ENCODE assay signal across 32 cellular contexts in the genomic region with DNA sequence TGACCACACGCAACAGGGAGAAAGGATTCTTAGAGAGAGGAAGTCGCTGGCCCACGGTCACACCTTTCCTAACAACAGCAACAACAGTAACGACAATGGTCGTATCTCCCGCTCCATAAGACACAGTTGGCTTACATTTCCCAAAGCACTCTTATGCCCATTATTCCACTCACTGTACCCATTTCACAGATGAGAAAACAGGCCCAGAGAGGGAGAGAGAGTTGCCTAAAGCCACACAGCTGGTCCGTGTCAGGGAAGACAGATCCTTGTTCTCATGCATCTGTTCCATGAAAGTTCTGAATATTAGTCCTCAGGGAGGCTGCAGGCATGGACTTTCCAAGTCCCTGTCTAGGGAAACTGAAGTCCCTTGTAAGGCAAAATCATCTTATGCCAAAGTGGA. TPM values are rescaled to one million over a fixed set of nuclear protein-coding genes. Genes with fewer than 3 reads are reported as not detected.
"Had no signal": no experiment of that assay in that cellular context is flagged by ENCODE, and none has a peak within 500 bp of the region (broad histone marks: within the 10 kb centered on the region; RNA-seq: fewer than 3 reads in every experiment).

No MANE protein-coding gene starts in this region.

- H3K36me3 Mint-ChIP-seq: activated naive CD8-positive, alpha-beta T cell treated with anti-CD3 and anti-CD28 coated beads for 36 hours had no signal

- H3K4me2 ChIP-seq: PC-9 had no signal

- ATAC-seq: activated CD8-positive, alpha-beta T cell treated with anti-CD3 and anti-CD28 coated beads for 36 hours; activated T-helper 17 cell treated with anti-CD3 and anti-CD28 coated beads, Interleukin-2, amount 50 U/mL, for 72 hours; Right ventricle myocardium inferior had no signal

- DNase-seq: activated CD4-positive, alpha-beta T cell treated with anti-CD3 and anti-CD28 coated beads, Interleukin-2, amount 10 ng/mL, durations not matched to agents 24 days and 14 days; activated CD4-positive, alpha-beta T cell treated with anti-CD3 and anti-CD28 coated beads, Interleukin-2, amount 50 U/mL, for 4 hours; activated naive CD4-positive, alpha-beta T cell; activated naive CD4-positive, alpha-beta T cell treated with anti-CD3 and anti-CD28 coated beads, Interleukin-2, amount 50 U/mL, for 16 hours; activated naive CD8-positive, alpha-beta T cell treated with anti-CD3 and anti-CD28 coated beads for 36 hours; activated T-cell treated with anti-CD3 and anti-CD28 coated beads, Interleukin-2, amount 50 U/mL, for 1 hour; amniotic stem cell; aorta; brain microvascular endothelial cell; NCI-H1092 treated with DMSO at 0.1 percent for 48 hours; NCI-H146; NCI-H187; NCI-H2107; NCI-H2171; NCI-H510A; NCI-H526; NCI-H748 treated with DMSO at 0.1 percent for 48 hours; NK-92 treated with Interleukin-12 subunit alpha and Interleukin-12 subunit beta, amount 100 ng/mL, for 24 hours; PC-9; SIG-M5; SW 1271; T1000 had no signal

- H3K27ac ChIP-seq: brain microvascular endothelial cell, PC-9, RWPE1 had no signal

- H3K4me3 Mint-ChIP-seq: activated CD4-positive, alpha-beta T cell treated with anti-CD3 and anti-CD28 coated beads, Interleukin-2, amount 10 ng/mL, durations not matched to agents 24 days and 14 days; activated CD8-positive, alpha-beta T cell treated with anti-CD3 and anti-CD28 coated beads for 36 hours; activated naive CD8-positive, alpha-beta T cell treated with anti-CD3 and anti-CD28 coated beads for 36 hours; activated T-cell treated with anti-CD3 and anti-CD28 coated beads, Interleukin-2, amount 50 U/mL, for 72 hours; activated T-helper 17 cell treated with anti-CD3 and anti-CD28 coated beads, Interleukin-2, amount 50 U/mL, for 72 hours; central memory CD8-positive, alpha-beta T cell had no signal

- H3K4me3 ChIP-seq: PC-9 had no signal

- H3K27me3 ChIP-seq: brain microvascular endothelial cell had no signal

- H3K27ac Mint-ChIP-seq: activated CD4-positive, alpha-beta T cell treated with anti-CD3 and anti-CD28 coated beads, Interleukin-2, amount 10 ng/mL, durations not matched to agents 24 days and 14 days; activated CD8-positive, alpha-beta T cell treated with anti-CD3 and anti-CD28 coated beads for 36 hours; activated naive CD8-positive, alpha-beta T cell treated with anti-CD3 and anti-CD28 coated beads for 36 hours; activated T-cell treated with anti-CD3 and anti-CD28 coated beads, Interleukin-2, amount 50 U/mL, for 72 hours; activated T-helper 17 cell treated with anti-CD3 and anti-CD28 coated beads, Interleukin-2, amount 50 U/mL, for 72 hours had no signal

- H3K36me3 ChIP-seq: brain microvascular endothelial cell had no signal

RNA-seq across cellular contexts. Expression of gene ATP2B2, which starts 42.0 kb away (rescaled TPM):
- total RNA-seq: activated CD4-positive, alpha-beta T cell treated with anti-CD3 and anti-CD28 coated beads, Interleukin-2, amount 10 ng/mL, durations not matched to agents 24 days and 14 days; activated CD8-positive, alpha-beta T cell treated with anti-CD3 and anti-CD28 coated beads for 36 hours; activated naive CD8-positive, alpha-beta T cell treated with anti-CD3 and anti-CD28 coated beads for 36 hours; activated T-cell treated with anti-CD3 and anti-CD28 coated beads, Interleukin-2, amount 50 U/mL, for 72 hours; activated T-helper 17 cell treated with anti-CD3 and anti-CD28 coated beads, Interleukin-2, amount 50 U/mL, for 72 hours; M059J; PC-9; SK-MEL-5; T-helper 1 cell treated with Interleukin-12 subunit alpha and Interleukin-12 subunit beta and Interleukin-4 antibody, amounts not matched to agents 30 ng/mL and 1 ng/mL, for 36 hours; T-helper 2 cell treated with Interferon-gamma antibody and Interleukin-4, amounts not matched to agents 100 ng/mL and 5 ng/mL, for 36 hours had no signal
- polyA plus RNA-seq: aorta had no signal
